Comparison of ENCODE assay signal across 10 cellular contexts in genomic region chr5:140550147-140551079, GRCh38. TPM values are rescaled to one million over a fixed set of nuclear protein-coding genes. Genes with fewer than 3 reads are reported as not detected.
DNase-seq lines count a peak whose midpoint lies in the region; ATAC-seq and TF ChIP-seq lines count a peak whose summit lies in the region.
"Had no signal": no experiment of that assay in that cellular context is flagged by ENCODE, and none has a peak within 500 bp of the region (broad histone marks: within the 10 kb centered on the region; RNA-seq: fewer than 3 reads in every experiment).

No MANE protein-coding gene starts in this region.

- no peaks in the 10 kb centered on the region for H3K9me2 ChIP-seq in hepatocyte (replicated peaks; ENCODE audit: insufficient read depth)

- H3K4me3 ChIP-seq in Caco-2 (ENCODE audit: low read depth, low read length) (no peak overlapping the region), hepatocyte (no peak overlapping the region), smooth muscle cell (no peak overlapping the region)

- H3K9ac ChIP-seq in smooth muscle cell (ENCODE audit: low read depth) = no peak overlapping the region

- no peak for ATAC-seq in activated CD8-positive, alpha-beta T cell treated with anti-CD3 and anti-CD28 coated beads for 36 hours
- ATAC-seq: HCT116 had no signal

- H3K27ac ChIP-seq in hepatocyte (peak overlapping the region; percentile 76), smooth muscle cell (ENCODE audit: low read depth) (peak overlapping the region; percentile 54)

- H3K4me2 ChIP-seq in hepatocyte (no peak overlapping the region), smooth muscle cell (no peak overlapping the region)

- WGBS in hepatocyte (ENCODE audit: low lambda C conversion rate, missing lambda C conversion rate) = 94% methylated on average over 11 of the region's 11 CpGs
- 96% methylated on average over 11 of the region's 11 CpGs for WGBS in smooth muscle cell (ENCODE audit: low lambda C conversion rate)

- H3K36me3 ChIP-seq in Caco-2 (ENCODE audit: control insufficient read depth, insufficient read depth, low read length) = peaks cover 6% of the 10 kb centered on the region
- no peaks in the 10 kb centered on the region for H3K36me3 ChIP-seq in hepatocyte (replicated peaks; ENCODE audit: insufficient read depth, low read depth)
- H3K36me3 ChIP-seq in smooth muscle cell (ENCODE audit: low read depth) = no peaks in the 10 kb centered on the region

- H3K9me3 Mint-ChIP-seq in Caco-2 (ENCODE audit: unreplicated experiment) = no peaks in the 10 kb centered on the region
- no peaks in the 10 kb centered on the region for H3K9me3 Mint-ChIP-seq in activated CD8-positive, alpha-beta T cell treated with anti-CD3 and anti-CD28 coated beads for 36 hours
- H3K9me3 Mint-ChIP-seq: mesothelial cell of epicardium had no signal

- DNase-seq in Caco-2 (no peak), hepatocyte (ENCODE audit: low spot score) (no peak), smooth muscle cell (lab: John Stamatoyannopoulos, UW; ENCODE audit: unreplicated experiment) (no peak), NCI-H146 (lab: John Stamatoyannopoulos, UW) (no peak), DMS 273 (lab: John Stamatoyannopoulos, UW; ENCODE audit: unreplicated experiment) (no peak), NCI-H1694 treated with DMSO at 0.1 percent for 48 hours (lab: John Stamatoyannopoulos, UW) (no peak)
- DNase-seq in activated CD8-positive, alpha-beta T cell treated with anti-CD3 and anti-CD28 coated beads for 36 hours = no peak
- DNase-seq: stimulated activated CD4-positive, alpha-beta T cell treated with anti-CD3 and anti-CD28 coated beads, Interleukin-4, amount 100 ng/mL, for 1 hour had no signal

- H4K20me1 ChIP-seq in hepatocyte (ENCODE audit: insufficient read depth, poor library complexity, severe bottlenecking) (peaks cover 5% of the 10 kb centered on the region), smooth muscle cell (ENCODE audit: low read depth) (peaks cover 74% of the 10 kb centered on the region)

- intact Hi-C loops in Caco-2 (cut with micrococcal nuclease; ENCODE audit: unreplicated experiment) = no loop called here
- intact Hi-C loops in activated CD8-positive, alpha-beta T cell treated with anti-CD3 and anti-CD28 coated beads for 36 hours (cut with micrococcal nuclease) = no loop called here

- peaks cover 28% of the 10 kb centered on the region for H3K4me1 Mint-ChIP-seq in Caco-2 (ENCODE audit: low read depth, unreplicated experiment)
- H3K4me1 Mint-ChIP-seq in activated CD8-positive, alpha-beta T cell treated with anti-CD3 and anti-CD28 coated beads for 36 hours (ENCODE audit: low read depth) = peaks cover 67% of the 10 kb centered on the region

- H3K27me3 ChIP-seq in Caco-2 (replicated peaks; ENCODE audit: control insufficient read depth, insufficient read depth, low read length) (no peaks in the 10 kb centered on the region), hepatocyte (no peaks in the 10 kb centered on the region), smooth muscle cell (ENCODE audit: low read depth) (no peaks in the 10 kb centered on the region)

- CTCF ChIA-PET in Caco-2 (lab: Charles Lee) = no interaction called here
- CTCF ChIA-PET in activated CD8-positive, alpha-beta T cell treated with anti-CD3 and anti-CD28 coated beads for 36 hours (lab: Charles Lee) = interaction anchor here (1.1 to 2.5 kb wide), 3 partner anchors 11 to 88 kb away, joined by 3 to 8 read pairs (median 5); partner anchors contain the start of gene APBB3

- H3K27me3 Mint-ChIP-seq in Caco-2 (ENCODE audit: insufficient read depth, unreplicated experiment) = no peaks in the 10 kb centered on the region
- no peaks in the 10 kb centered on the region for H3K27me3 Mint-ChIP-seq in activated CD8-positive, alpha-beta T cell treated with anti-CD3 and anti-CD28 coated beads for 36 hours

- TF ChIP-seq CTCF in Caco-2 (IDR thresholded peaks at IDR 0.05; ENCODE audit: insufficient read depth in 1 of 2, low read depth in 1 of 2, low read length in 1 of 2, severe bottlenecking in 1 of 2, unreplicated experiment in 1 of 2) (no peak), hepatocyte (IDR thresholded peaks at IDR 0.05; ENCODE audit: poor library complexity) (no peak), smooth muscle cell (IDR thresholded peaks at IDR 0.05; ENCODE audit: borderline replicate concordance, insufficient read depth, poor library complexity, severe bottlenecking) (no peak)
- TF ChIP-seq CTCF in activated CD8-positive, alpha-beta T cell treated with anti-CD3 and anti-CD28 coated beads for 36 hours (IDR thresholded peaks at IDR 0.05) = no peak

- H3K4me1 ChIP-seq in Caco-2 (peaks cover 13% of the 10 kb centered on the region), hepatocyte (ENCODE audit: insufficient read depth) (peaks cover 24% of the 10 kb centered on the region), smooth muscle cell (ENCODE audit: low read depth) (peaks cover 21% of the 10 kb centered on the region)

- POLR2A ChIA-PET in Caco-2 (lab: Charles Lee) = no interaction called here
- POLR2A ChIA-PET in activated CD8-positive, alpha-beta T cell treated with anti-CD3 and anti-CD28 coated beads for 36 hours (lab: Charles Lee) = interaction anchor here (0.8 to 3.2 kb wide), 5 partner anchors 13 to 148 kb away, joined by 3 to 15 read pairs (median 3); partner anchors contain the start of genes CD14, IK and NDUFA2

- peaks cover 15% of the 10 kb centered on the region for H3F3A ChIP-seq in smooth muscle cell (ENCODE audit: low read depth)

- no TSS peak for BruUV-seq in Caco-2 (replicated peaks; lab: Mats Ljungman, UMichigan)

- no peaks in the 10 kb centered on the region for H3K9me3 ChIP-seq in Caco-2
- H3K9me3 ChIP-seq in hepatocyte (ENCODE audit: low read depth) = no peaks in the 10 kb centered on the region
- H3K9me3 ChIP-seq in smooth muscle cell (replicated peaks; ENCODE audit: low read depth) = no peaks in the 10 kb centered on the region

- peak overlapping the region; percentile 64 for H3K27ac Mint-ChIP-seq in Caco-2 (ENCODE audit: unreplicated experiment)
- H3K27ac Mint-ChIP-seq in activated CD8-positive, alpha-beta T cell treated with anti-CD3 and anti-CD28 coated beads for 36 hours = peak overlapping the region; percentile 98

- H3K36me3 Mint-ChIP-seq in Caco-2 (ENCODE audit: insufficient read depth, unreplicated experiment) = peaks cover 92% of the 10 kb centered on the region
- peaks cover 56% of the 10 kb centered on the region for H3K36me3 Mint-ChIP-seq in activated CD8-positive, alpha-beta T cell treated with anti-CD3 and anti-CD28 coated beads for 36 hours (ENCODE audit: low read depth)

- H2AFZ ChIP-seq in hepatocyte (no peak overlapping the region), smooth muscle cell (ENCODE audit: low read depth) (no peak overlapping the region)

- H3K4me3 Mint-ChIP-seq in Caco-2 (ENCODE audit: unreplicated experiment) = peak overlapping the region; percentile 5
- no peak overlapping the region for H3K4me3 Mint-ChIP-seq in activated CD8-positive, alpha-beta T cell treated with anti-CD3 and anti-CD28 coated beads for 36 hours
- H3K4me3 Mint-ChIP-seq: mesothelial cell of epicardium had no signal

- H3K79me2 ChIP-seq in hepatocyte (peaks cover 31% of the 10 kb centered on the region), smooth muscle cell (ENCODE audit: low read depth) (peaks cover 29% of the 10 kb centered on the region)

RNA-seq across cellular contexts. Expression of gene EIF4EBP3, which starts 3.0 kb away (rescaled TPM):
- total RNA-seq in Caco-2 (2022) = 7.6 and 8.0 TPM in 2 replicates
- total RNA-seq in activated CD8-positive, alpha-beta T cell treated with anti-CD3 and anti-CD28 coated beads for 36 hours = 10 to 100 TPM; 19.6 to 20.3 TPM
- total RNA-seq in hepatocyte = 2.7 and 3.5 TPM in 2 replicates
- polyA plus RNA-seq in hepatocyte = 6.6 and 6.9 TPM in 2 replicates
- not detected in 2 replicates for total RNA-seq in smooth muscle cell
- 3.4 and 4.1 TPM in 2 replicates for polyA plus RNA-seq in smooth muscle cell

RNA-seq across cellular contexts. Expression of gene SRA1, which starts 6.9 kb away (rescaled TPM):
- total RNA-seq in Caco-2 (2022) = 44.0 and 50.3 TPM in 2 replicates
- total RNA-seq in activated CD8-positive, alpha-beta T cell treated with anti-CD3 and anti-CD28 coated beads for 36 hours = 10 to 100 TPM; 47.8 to 49.5 TPM
- 24.4 and 26.5 TPM in 2 replicates for total RNA-seq in hepatocyte
- polyA plus RNA-seq in hepatocyte = 66.4 and 66.6 TPM in 2 replicates
- total RNA-seq in smooth muscle cell = 44.6 and 61.4 TPM in 2 replicates
- polyA plus RNA-seq in smooth muscle cell = 144 and 146 TPM in 2 replicates

RNA-seq across cellular contexts. Expression of gene APBB3, which starts 14.0 kb away (rescaled TPM):
- total RNA-seq in Caco-2 (2022) = 23.4 and 25.1 TPM in 2 replicates
- 10 to 100 TPM; 24.9 TPM for total RNA-seq in activated CD8-positive, alpha-beta T cell treated with anti-CD3 and anti-CD28 coated beads for 36 hours
- total RNA-seq in hepatocyte = 19.5 and 21.0 TPM in 2 replicates
- 41.5 and 51.5 TPM in 2 replicates for polyA plus RNA-seq in hepatocyte
- total RNA-seq in smooth muscle cell = 11.5 and 19.0 TPM in 2 replicates
- polyA plus RNA-seq in smooth muscle cell = 18.8 and 28.3 TPM in 2 replicates

RNA-seq across cellular contexts. Expression of gene SLC35A4, which starts 14.2 kb away (rescaled TPM):
- 79.5 and 91.3 TPM in 2 replicates for total RNA-seq in Caco-2 (2022)
- total RNA-seq in activated CD8-positive, alpha-beta T cell treated with anti-CD3 and anti-CD28 coated beads for 36 hours = 10 to 100 TPM; 72.9 to 73.6 TPM
- 29.2 and 34.1 TPM in 2 replicates for total RNA-seq in hepatocyte
- polyA plus RNA-seq in hepatocyte = 70.4 and 81.0 TPM in 2 replicates
- total RNA-seq in smooth muscle cell = 38.1 and 42.7 TPM in 2 replicates
- 75.4 and 82.9 TPM in 2 replicates for polyA plus RNA-seq in smooth muscle cell
